ENCODE assay signal across 6 cellular contexts in genomic region chr9:127931092-127931881, GRCh38. TPM values are rescaled to one million over a fixed set of nuclear protein-coding genes. Genes with fewer than 3 reads are reported as not detected.
DNase-seq lines count a peak whose midpoint lies in the region; ATAC-seq and TF ChIP-seq lines count a peak whose summit lies in the region.

No MANE protein-coding gene starts in this region.

- H3K27me3 ChIP-seq in CD8-positive, alpha-beta T cell (ENCODE audit: insufficient read depth, low read length) = no peaks in the 10 kb centered on the region
- peaks cover 2% of the 10 kb centered on the region for H3K27me3 ChIP-seq in suprapubic skin

- H3K27me3 Mint-ChIP-seq in CD8-positive, alpha-beta T cell (ENCODE audit: low read depth) = no peaks in the 10 kb centered on the region

- CTCF ChIA-PET in CD8-positive, alpha-beta T cell (lab: Charles Lee) = interaction anchor here (1.3 to 6.8 kb wide), 4 partner anchors 9 to 104 kb away, joined by 3 to 41 read pairs (median 18); no protein-coding TSS in a partner anchor

- H3K4me3 Mint-ChIP-seq in CD8-positive, alpha-beta T cell = peak overlapping the region; percentile 69

- peaks cover 45% of the 10 kb centered on the region for H3K4me1 ChIP-seq in CD8-positive, alpha-beta T cell (ENCODE audit: insufficient read depth, low read length)
- H3K4me1 ChIP-seq in suprapubic skin = peaks cover 63% of the 10 kb centered on the region

- WGBS in suprapubic skin = 34% methylated on average over 17 of the region's 18 CpGs

- H3K9me3 ChIP-seq in CD8-positive, alpha-beta T cell (ENCODE audit: low read length) = no peaks in the 10 kb centered on the region
- H3K9me3 ChIP-seq in suprapubic skin = no peaks in the 10 kb centered on the region

- H3K27ac ChIP-seq in CD8-positive, alpha-beta T cell (ENCODE audit: low read depth, low read length) = no peak overlapping the region
- H3K27ac ChIP-seq in suprapubic skin = no peak overlapping the region

- no peak for TF ChIP-seq CTCF in CD8-positive, alpha-beta T cell (IDR thresholded peaks at IDR 0.05)
- TF ChIP-seq CTCF in fibroblast of pulmonary artery (IDR thresholded peaks at IDR 0.05; ENCODE audit: low read length, missing control alignments) = no peak
- TF ChIP-seq CTCF in suprapubic skin (IDR thresholded peaks at IDR 0.05) = no peak

- no peak for TF ChIP-seq EP300 in suprapubic skin (IDR thresholded peaks at IDR 0.05)

- H3K4me1 Mint-ChIP-seq in CD8-positive, alpha-beta T cell (ENCODE audit: low read depth) = peaks cover 43% of the 10 kb centered on the region

- H3K4me3 ChIP-seq in CD8-positive, alpha-beta T cell (ENCODE audit: low read depth, low read length) = peak overlapping the region; percentile 53
- H3K4me3 ChIP-seq in fibroblast of pulmonary artery (replicated peaks; ENCODE audit: low read depth, low read length) (peak overlapping the region; percentile 59), suprapubic skin (peak overlapping the region; percentile 55)

- peak in 1 of 7 experiments; percentile 35 for DNase-seq in CD8-positive, alpha-beta T cell
- DNase-seq in HCEC 1CT (peak; percentile 67), fibroblast of pulmonary artery (ENCODE audit: low read depth) (peak; percentile 71), suprapubic skin (ENCODE audit: low spot score in 2 of 2) (no peak), NCI-H1092 treated with DMSO at 0.1 percent for 48 hours (lab: John Stamatoyannopoulos, UW) (no peak)

- intact Hi-C loops in CD8-positive, alpha-beta T cell (cut with DNase I, micrococcal nuclease) = loop anchor here in 1 of 2 experiments (5.0 kb wide), 1 partner anchor 151 kb away; no protein-coding TSS in a partner anchor

- no peak for TF ChIP-seq POLR2A in suprapubic skin (IDR thresholded peaks at IDR 0.05)

- H3K9me3 Mint-ChIP-seq in CD8-positive, alpha-beta T cell = no peaks in the 10 kb centered on the region

- peak overlapping the region; percentile 71 for H3K27ac Mint-ChIP-seq in CD8-positive, alpha-beta T cell

- POLR2A ChIA-PET in CD8-positive, alpha-beta T cell (lab: Charles Lee) = interaction anchor here (0.7 to 1.6 kb wide), 3 partner anchors 11 to 96 kb away, joined by 3 to 4 read pairs (median 3); partner anchors contain the start of gene ST6GALNAC4

- peaks cover 12% of the 10 kb centered on the region for H3K36me3 Mint-ChIP-seq in CD8-positive, alpha-beta T cell

- ATAC-seq in CD8-positive, alpha-beta T cell = no peak

- no peaks in the 10 kb centered on the region for H3K36me3 ChIP-seq in CD8-positive, alpha-beta T cell (ENCODE audit: insufficient read depth, low read length)
- peaks cover 5% of the 10 kb centered on the region for H3K36me3 ChIP-seq in suprapubic skin

TF ChIP-seq in PFSK-1, 5 proteins besides CTCF, POLR2A, EP300 and RAD21:
- TF ChIP-seq FOXP2 (optimal IDR thresholded peaks at IDR 0.05; ENCODE audit: borderline replicate concordance, extremely low read depth, extremely low read length, insufficient read depth) (no peak), POLR2AphosphoS5 (IDR thresholded peaks at IDR 0.05; ENCODE audit: low read depth, low read length) (0 out of 2 replicates have a peak, but pooled peaks have one; percentile 38)

RNA-seq across cellular contexts. Expression of gene PIP5KL1, which starts 0.7 kb away (rescaled TPM):
- 1 to 10 TPM; 5.1 to 7.4 TPM for total RNA-seq in CD8-positive, alpha-beta T cell
- 15.1 TPM for polyA plus RNA-seq in PFSK-1 (2012; ENCODE audit: insufficient read length, low read depth)
- 10 to 100 TPM in 1 of 4 donors, 1 to 10 TPM in 3; 5.8 to 14.7 (median 9.2) TPM for total RNA-seq in suprapubic skin

RNA-seq across cellular contexts. Expression of gene DPM2, which starts 6.4 kb away (rescaled TPM):
- 10 to 100 TPM; 40.2 to 42.7 TPM for total RNA-seq in CD8-positive, alpha-beta T cell
- polyA plus RNA-seq in PFSK-1 (2012; ENCODE audit: insufficient read length, low read depth) = 68.4 TPM
- total RNA-seq in suprapubic skin = 10 to 100 TPM; 19.4 to 39.7 (median 30.6) TPM

RNA-seq across cellular contexts. Expression of gene ST6GALNAC4, which starts 14.4 kb away (rescaled TPM):
- 10 to 100 TPM; 40.0 to 47.6 TPM for total RNA-seq in CD8-positive, alpha-beta T cell
- polyA plus RNA-seq in PFSK-1 (2012; ENCODE audit: insufficient read length, low read depth) = 94.9 TPM
- 10 to 100 TPM; 14.6 to 25.2 (median 20.2) TPM for total RNA-seq in suprapubic skin

RNA-seq across cellular contexts. Expression of gene ST6GALNAC6, which starts 31.9 kb away (rescaled TPM):
- total RNA-seq in CD8-positive, alpha-beta T cell = 10 to 100 TPM; 49.8 to 56.1 TPM
- 26.8 TPM for polyA plus RNA-seq in PFSK-1 (2012; ENCODE audit: insufficient read length, low read depth)
- total RNA-seq in suprapubic skin = 10 to 100 TPM; 41.6 to 50.5 (median 47.0) TPM

RNA-seq across cellular contexts. Expression of gene EEIG1, which starts 49.5 kb away (rescaled TPM):
- total RNA-seq in CD8-positive, alpha-beta T cell = 100 to 1,000 TPM; 359 to 378 TPM
- 42.0 TPM for polyA plus RNA-seq in PFSK-1 (2012; ENCODE audit: insufficient read length, low read depth)
- 10 to 100 TPM; 43.1 to 85.8 (median 59.5) TPM for total RNA-seq in suprapubic skin

Comparison
In these comparisons a context has a peak if more than half of its experiments do, and no peak if none do; other contexts are left out.
1. DNase-seq: peak in HCEC 1CT (single experiment) and fibroblast of pulmonary artery (single experiment); none in suprapubic skin (0 of 2) and NCI-H1092 treated with DMSO at 0.1 percent for 48 hours (single experiment).
2. Peak in every context shown above with its lines, with median percentiles within 50 percentile points of each other: H3K4me3 ChIP-seq.